ENCODE assay signal across 29 cellular contexts in genomic region chr7:29604052-29604451, GRCh38. TPM values are rescaled to one million over a fixed set of nuclear protein-coding genes. Genes with fewer than 3 reads are reported as not detected.
DNase-seq lines count a peak whose midpoint lies in the region; ATAC-seq, FAIRE-seq and TF ChIP-seq lines count a peak whose summit lies in the region.
"Had no signal": no experiment of that assay in that cellular context is flagged by ENCODE, and none has a peak within 500 bp of the region (broad histone marks: within the 10 kb centered on the region; RNA-seq: fewer than 3 reads in every experiment).

No MANE protein-coding gene starts in this region.

- TF ChIP-seq EP300 in HepG2 (IDR thresholded peaks at IDR 0.05; ENCODE audit: low read depth in 2 of 2, low read length in 2 of 2) (no peak), HepG2 (CRISPR knock-in tag; IDR thresholded peaks at IDR 0.05; ENCODE audit: borderline replicate concordance) (no peak), K562 (IDR thresholded peaks at IDR 0.05; ENCODE audit: low read length) (no peak)

- BruUV-seq in HepG2 (replicated peaks; lab: Mats Ljungman, UMichigan) (no TSS peak), IMR-90 (replicated peaks; lab: Mats Ljungman, UMichigan) (no TSS peak), K562 (replicated peaks; lab: Mats Ljungman, UMichigan) (no TSS peak), Calu3 (replicated peaks; lab: Mats Ljungman, UMichigan) (no TSS peak)

- H3K14ac ChIP-seq in IMR-90 (replicated peaks; ENCODE audit: low read depth, low read length), result no peak overlapping the region

- H3K9me3 ChIP-seq in HepG2 (ENCODE audit: low read length) (no peaks in the 10 kb centered on the region), right lobe of liver (no peaks in the 10 kb centered on the region), IMR-90 (ENCODE audit: control insufficient read depth, insufficient read depth, low read length) (no peaks in the 10 kb centered on the region), K562 (replicated peaks; ENCODE audit: control insufficient read depth, insufficient read depth, low read depth, low read length) (no peaks in the 10 kb centered on the region), Peyer's patch (no peaks in the 10 kb centered on the region)
- H3K9me3 ChIP-seq: BE2C, BLaER1 had no signal

- 71% methylated on average over 3 of the region's 3 CpGs for whole genome bisulfite sequencing in HepG2 (ENCODE audit: low lambda C conversion rate)
- WGBS in right lobe of liver (ENCODE audit: insufficient coverage, low coverage, low lambda C conversion rate, missing lambda C conversion rate), result 95% methylated on average over 3 of the region's 3 CpGs
- no CpG with 5 or more reads among the region's 3 CpGs for WGBS in IMR-90 (ENCODE audit: extremely low coverage in 2 of 2, insufficient read length in 1 of 2), 2 experiments
- WGBS in K562 (ENCODE audit: insufficient coverage, low coverage, missing lambda C conversion rate), result 56% methylated on average over 3 of the region's 3 CpGs

- no peak overlapping the region for H4K91ac ChIP-seq in IMR-90 (ENCODE audit: insufficient read depth, low read depth, low read length)

- H3K9ac ChIP-seq in HepG2 (ENCODE audit: insufficient read depth, low read depth, low read length) (no peak overlapping the region), IMR-90 (ENCODE audit: low read depth, low read length) (no peak overlapping the region), K562 (ENCODE audit: insufficient read depth in 1 of 2, low read depth in 2 of 2, low read length in 2 of 2) (no peak overlapping the region)
- H3K9ac ChIP-seq: BLaER1 had no signal

- H2BK120ac ChIP-seq in IMR-90 (ENCODE audit: low read depth, low read length), result no peak overlapping the region

- no peak overlapping the region for H3K27ac Mint-ChIP-seq in Calu3 (ENCODE audit: unreplicated experiment)
- H3K27ac Mint-ChIP-seq: CD14-positive monocyte; CD4-positive, alpha-beta memory T cell; CD4-positive, CD25-positive, alpha-beta regulatory T cell; CD8-positive, alpha-beta memory T cell had no signal

- no peaks in the 10 kb centered on the region for H3K79me1 ChIP-seq in IMR-90 (ENCODE audit: low read depth in 1 of 2, low read length in 2 of 2)

- H3K4me3 Mint-ChIP-seq in Calu3 (ENCODE audit: low read depth, unreplicated experiment), result no peak overlapping the region
- H3K4me3 Mint-ChIP-seq: CD14-positive monocyte; CD4-positive, alpha-beta memory T cell; CD4-positive, CD25-positive, alpha-beta regulatory T cell; CD8-positive, alpha-beta memory T cell had no signal

- no peak overlapping the region for H2BK5ac ChIP-seq in IMR-90 (ENCODE audit: low read depth, low read length, poor library complexity, severe bottlenecking)

- H3K56ac ChIP-seq in IMR-90 (ENCODE audit: extremely low read depth, insufficient read depth, low read length), result no peak overlapping the region

- no peaks in the 10 kb centered on the region for H3K79me2 ChIP-seq in HepG2 (ENCODE audit: insufficient read depth, low read length)
- no peaks in the 10 kb centered on the region for H3K79me2 ChIP-seq in K562 (ENCODE audit: control insufficient read depth, insufficient read depth, low read length)

- H3K36me3 Mint-ChIP-seq in Calu3 (ENCODE audit: insufficient read depth, unreplicated experiment), result peaks cover 9% of the 10 kb centered on the region
- H3K36me3 Mint-ChIP-seq: CD14-positive monocyte; CD4-positive, alpha-beta memory T cell; CD4-positive, CD25-positive, alpha-beta regulatory T cell; CD8-positive, alpha-beta memory T cell had no signal

- H3K4me3 ChIP-seq in HepG2 (replicated peaks in 1 of 3; ENCODE audit: insufficient read depth in 1 of 3, low read depth in 2 of 3, low read length in 3 of 3) (no peak overlapping the region), right lobe of liver (no peak overlapping the region), IMR-90 (ENCODE audit: insufficient read depth, low read depth, low read length) (no peak overlapping the region), K562 (no peak overlapping the region), Peyer's patch (no peak overlapping the region)
- H3K4me3 ChIP-seq: BLaER1, GM12878 had no signal

- H2AK9ac ChIP-seq in IMR-90 (replicated peaks; ENCODE audit: low read depth, low read length, poor library complexity), result no peak overlapping the region

- H4K5ac ChIP-seq in IMR-90 (ENCODE audit: low read depth, low read length), result no peak overlapping the region

- TF ChIP-seq CTCF in HepG2 (CRISPR knock-in tag; IDR thresholded peaks at IDR 0.05) (no peak), right lobe of liver (IDR thresholded peaks at IDR 0.05) (no peak), IMR-90 (conservative IDR thresholded peaks at IDR 0.05; ENCODE audit: low read depth, low read length) (no peak), K562 (IDR thresholded peaks at IDR 0.05 in 2 of 3, conservative IDR thresholded peaks at IDR 0.05 in 1 of 3; ENCODE audit: insufficient read depth in 2 of 3, low read depth in 1 of 3, low read length in 3 of 3) (no peak), Peyer's patch (IDR thresholded peaks at IDR 0.05) (no peak), Calu3 (IDR thresholded peaks at IDR 0.05; ENCODE audit: unreplicated experiment) (no peak)

- TF ChIP-seq RAD21 in HepG2 (CRISPR knock-in tag; IDR thresholded peaks at IDR 0.05) (no peak), IMR-90 (IDR thresholded peaks at IDR 0.05; ENCODE audit: low read length) (no peak), K562 (CRISPR knock-in tag; conservative IDR thresholded peaks at IDR 0.05 in 1 of 2, IDR thresholded peaks at IDR 0.05 in 1 of 2) (no peak)

- H3K9me1 ChIP-seq in IMR-90 (ENCODE audit: insufficient read depth, low read length), result no peaks in the 10 kb centered on the region
- no peaks in the 10 kb centered on the region for H3K9me1 ChIP-seq in K562 (ENCODE audit: control insufficient read depth, insufficient read depth, low read length)

- no peak overlapping the region for H3K18ac ChIP-seq in IMR-90 (ENCODE audit: low read depth, low read length)

- H3K4me2 ChIP-seq in HepG2 (ENCODE audit: low read depth, low read length) (no peak overlapping the region), IMR-90 (ENCODE audit: low read depth, low read length) (no peak overlapping the region), K562 (ENCODE audit: insufficient read depth, low read length) (no peak overlapping the region)
- H3K4me2 ChIP-seq: BLaER1 had no signal

- H3K27ac ChIP-seq in HepG2 (ENCODE audit: extremely low read length, insufficient read depth, low read length), result no peak overlapping the region
- no peak overlapping the region for H3K27ac ChIP-seq in right lobe of liver
- H3K27ac ChIP-seq in IMR-90 (ENCODE audit: insufficient read depth, low read length), result no peak overlapping the region
- no peak overlapping the region for H3K27ac ChIP-seq in K562 (ENCODE audit: extremely low read depth, low read depth, low read length)
- no peak overlapping the region for H3K27ac ChIP-seq in Peyer's patch
- H3K27ac ChIP-seq: 22Rv1, BLaER1 had no signal

- no peak overlapping the region for H2BK20ac ChIP-seq in IMR-90 (ENCODE audit: low read depth, low read length)

- no peak overlapping the region for H4K8ac ChIP-seq in IMR-90 (ENCODE audit: low read depth in 2 of 2, low read length in 2 of 2)

- POLR2A ChIA-PET in HepG2 (lab: Yijun Ruan, JAX) (no interaction called here), IMR-90 (lab: Charles Lee; ENCODE audit: unreplicated experiment) (no interaction called here), K562 (lab: Yijun Ruan, JAX) (no interaction called here)

- H2AK5ac ChIP-seq in IMR-90 (ENCODE audit: low read depth, low read length), result no peak overlapping the region

- H2BK15ac ChIP-seq in IMR-90 (ENCODE audit: low read depth, low read length), result no peak overlapping the region

- intact Hi-C loops in HepG2 (cut with micrococcal nuclease; ENCODE audit: unreplicated experiment), result no loop called here
- intact Hi-C loops in right lobe of liver (cut with DNase I), result no loop called here
- intact Hi-C loops in IMR-90 (cut with micrococcal nuclease), result loop anchor here (5.0 kb wide), 1 partner anchor 1372 kb away; no protein-coding TSS in a partner anchor
- intact Hi-C loops in K562 (cut with micrococcal nuclease), result no loop called here
- intact Hi-C loops in Calu3 (cut with micrococcal nuclease; ENCODE audit: unreplicated experiment), result loop anchor here (10.0 kb wide), 1 partner anchor 679 kb away; no protein-coding TSS in a partner anchor

- no peaks in the 10 kb centered on the region for H3K36me3 ChIP-seq in HepG2 (replicated peaks in 1 of 2; ENCODE audit: control insufficient read depth in 1 of 2, insufficient read depth in 2 of 2, low read length in 2 of 2)
- no peaks in the 10 kb centered on the region for H3K36me3 ChIP-seq in right lobe of liver
- H3K36me3 ChIP-seq in IMR-90 (ENCODE audit: control insufficient read depth, insufficient read depth, low read length), result no peaks in the 10 kb centered on the region
- H3K36me3 ChIP-seq in K562 (ENCODE audit: control insufficient read depth, insufficient read depth, low read length), result no peaks in the 10 kb centered on the region
- no peaks in the 10 kb centered on the region for H3K36me3 ChIP-seq in Peyer's patch
- H3K36me3 ChIP-seq: BE2C, BLaER1 had no signal

- H2AFZ ChIP-seq in HepG2 (ENCODE audit: low read length) (no peak overlapping the region), IMR-90 (replicated peaks; ENCODE audit: low read length, poor library complexity) (no peak overlapping the region), K562 (ENCODE audit: low read depth, low read length) (no peak overlapping the region)

- H3K27me3 ChIP-seq in HepG2 (ENCODE audit: control insufficient read depth in 1 of 2, insufficient read depth in 2 of 2, low read length in 2 of 2), result no peaks in the 10 kb centered on the region
- no peaks in the 10 kb centered on the region for H3K27me3 ChIP-seq in right lobe of liver
- no peaks in the 10 kb centered on the region for H3K27me3 ChIP-seq in IMR-90 (ENCODE audit: control insufficient read depth, insufficient read depth, low read length)
- no peaks in the 10 kb centered on the region for H3K27me3 ChIP-seq in K562 (ENCODE audit: control insufficient read depth in 2 of 2, insufficient read depth in 2 of 2, low read length in 2 of 2)
- H3K27me3 ChIP-seq in Peyer's patch, result no peaks in the 10 kb centered on the region
- H3K27me3 ChIP-seq: BE2C, BLaER1 had no signal

- H3K27me3 Mint-ChIP-seq in Calu3 (ENCODE audit: unreplicated experiment), result no peaks in the 10 kb centered on the region

- FAIRE-seq in HepG2 (lab: Jason Lieb, UNC) (no peak), K562 (lab: Jason Lieb, UNC) (no peak)
- FAIRE-seq: GM12878, GM12892, GM18507 had no signal

- DNase-seq in HepG2 (ENCODE audit: low spot score) (no peak), right lobe of liver (no peak), IMR-90 (no peak), K562 (ENCODE audit: extremely low read depth in 1 of 4, low spot score in 3 of 4) (no peak), Peyer's patch (no peak), Calu3 (no peak)
- DNase-seq: ACHN; BE2C; C1 segment of cervical spinal cord; CD4-positive, alpha-beta memory T cell; CD4-positive, CD25-positive, alpha-beta regulatory T cell; CD8-positive, alpha-beta memory T cell; COR-L47; DMS 273 treated with DMSO at 0.1 percent for 48 hours; DMS153; DMS53; DMS79; DND-41; EL; GDM1 had no signal

- no peak for TF ChIP-seq POLR2A in HepG2 (IDR thresholded peaks at IDR 0.05; ENCODE audit: insufficient read depth in 1 of 2, low read depth in 2 of 2, low read length in 2 of 2)
- no peak for TF ChIP-seq POLR2A in right lobe of liver (IDR thresholded peaks at IDR 0.05)
- no peak for TF ChIP-seq POLR2A in IMR-90 (IDR thresholded peaks at IDR 0.05; ENCODE audit: low read depth, low read length)
- no peak for TF ChIP-seq POLR2A in K562 (conservative IDR thresholded peaks at IDR 0.05)
- no peak for TF ChIP-seq POLR2A in Peyer's patch (IDR thresholded peaks at IDR 0.05)

- H3K4me1 Mint-ChIP-seq in Calu3 (ENCODE audit: low read depth, unreplicated experiment), result peaks cover 36% of the 10 kb centered on the region
- H3K4me1 Mint-ChIP-seq: CD4-positive, alpha-beta memory T cell; CD4-positive, CD25-positive, alpha-beta regulatory T cell; CD8-positive, alpha-beta memory T cell had no signal

- H3K4ac ChIP-seq in IMR-90 (ENCODE audit: low read depth, low read length), result no peak overlapping the region

- H3K4me1 ChIP-seq in HepG2 (ENCODE audit: insufficient read depth, low read length) (peaks cover 22% of the 10 kb centered on the region), right lobe of liver (no peaks in the 10 kb centered on the region), IMR-90 (ENCODE audit: control insufficient read depth, insufficient read depth, low read length) (no peaks in the 10 kb centered on the region), K562 (replicated peaks in 1 of 2; ENCODE audit: control insufficient read depth in 2 of 2, insufficient read depth in 2 of 2, low read length in 2 of 2) (peaks cover 11 to 32% of the 10 kb centered on the region in 2 experiments; a peak in 4 of 5 replicates), Peyer's patch (peaks cover 0 to 31% (median 1%) of the 10 kb centered on the region in 4 donors)
- H3K4me1 ChIP-seq: BE2C, BLaER1 had no signal

- ATAC-seq in HepG2 (no peak), right lobe of liver (no peak), IMR-90 (ENCODE audit: low read depth) (no peak), K562 (no peak)
- ATAC-seq: GM12878 had no signal

- in situ Hi-C loops in HepG2 (cut with HindIII; ENCODE audit: extremely low pct_ligation_motif_present, low pct_unique_long_range_greater_than_20kb), result no loop called here
- in situ Hi-C loops in IMR-90 (cut with MboI; ENCODE audit: low sequenced_read_pairs), result no loop called here
- in situ Hi-C loops in K562 (cut with MboI), result no loop called here

- H4K20me1 ChIP-seq in HepG2 (ENCODE audit: insufficient read depth, low read length) (no peaks in the 10 kb centered on the region), IMR-90 (ENCODE audit: insufficient read depth, low read length) (no peaks in the 10 kb centered on the region), K562 (replicated peaks; ENCODE audit: control insufficient read depth, insufficient read depth, low read length) (no peaks in the 10 kb centered on the region; the same call in 1 of the 2 replicates)
- H4K20me1 ChIP-seq: BLaER1 had no signal

- CTCF ChIA-PET in HepG2 (lab: Yijun Ruan, JAX; ENCODE audit: low intra/inter-chr PET ratio, low total read pairs) (no interaction called here), IMR-90 (lab: Yijun Ruan, JAX) (interaction anchor here (0.7 kb wide), 1 partner anchor 9 kb away, joined by 3 read pairs; no protein-coding TSS in a partner anchor), K562 (lab: Yijun Ruan, JAX; ENCODE audit: low intra/inter-chr PET ratio) (no interaction called here), Calu3 (lab: Charles Lee) (no interaction called here)

- dilution Hi-C loops in IMR-90 (cut with HindIII; ENCODE audit: low sequenced_read_pairs, unreplicated experiment), result no loop called here

- peaks cover 3% of the 10 kb centered on the region for H3K9me3 Mint-ChIP-seq in Calu3 (ENCODE audit: low read depth, unreplicated experiment)

- no peak overlapping the region for H3K23ac ChIP-seq in IMR-90 (ENCODE audit: low read depth, low read length)

RNA-seq across cellular contexts. Expression of gene PRR15, which starts 40.4 kb away (rescaled TPM):
- total RNA-seq in HepG2 (2016; rRNA removed; fragmentation: Illumina TruSeq; extraction: Trizol) (6.2 and 7.8 TPM in 2 replicates), right lobe of liver (1 to 10 TPM in 1 of 6 experiments, under 1 TPM in 2, not detected in 3; 0.18 to 1.3 (median 0.42) TPM), IMR-90 (2012; rRNA removed) (not detected in 2 replicates), K562 (2014; rRNA removed) (not detected in 2 replicates), K562 (2014; rRNA removed; fragmentation: Illumina TruSeq; extraction: Trizol) (not detected in 2 replicates), K562 (2015; rRNA removed; fragmentation: Illumina TruSeq; extraction: Trizol) (not detected in 2 replicates), K562 (2021) (not detected in 2 replicates), Peyer's patch (100 to 1,000 TPM in 3 of 4 donors, 10 to 100 TPM in 1; 23.1 to 242 (median 145) TPM), Calu3 (2022) (76.1 and 111 TPM in 2 replicates)
- total RNA-seq in HepG2 (2016; cell fraction: cytosol; rRNA removed; fragmentation: Illumina TruSeq; extraction: Trizol; ENCODE audit: low read depth), result 2.9 and 3.6 TPM in 2 replicates
- 4.6 and 9.4 TPM in 2 replicates for total RNA-seq in HepG2 (2016; cell fraction: insoluble cytoplasmic fraction; rRNA removed; fragmentation: Illumina TruSeq; extraction: Trizol)
- 7.8 and 8.3 TPM in 2 replicates for total RNA-seq in HepG2 (2016; cell fraction: membrane; rRNA removed; fragmentation: Illumina TruSeq; extraction: Trizol)
- 7.4 and 7.9 TPM in 2 replicates for total RNA-seq in HepG2 (2016; cell fraction: nucleus; rRNA removed; fragmentation: Illumina TruSeq; extraction: Trizol)
- polyA plus RNA-seq in HepG2 (2011; rRNA removed) (2.3 and 3.2 TPM in 2 replicates), IMR-90 (2012; rRNA removed) (not detected in 2 replicates), K562 (2011; rRNA removed) (not detected in 2 replicates), K562 (2014; fragmentation: Illumina TruSeq; extraction: Trizol) (not detected in 2 replicates), K562 (2014; fragmentation: Nextera tagmentation; extraction: Ambion mirVana) (not detected), K562 (2014; rRNA removed) (not detected in 2 replicates)
- 2.9 and 3.1 TPM in 2 replicates for polyA plus RNA-seq in HepG2 (2011; cell fraction: cytosol; rRNA removed)
- polyA plus RNA-seq in HepG2 (2011; cell fraction: nucleus; rRNA removed), result 2.3 and 3.0 TPM in 2 replicates
- polyA plus RNA-seq in HepG2 (2012), result 2.8 and 3.6 TPM in 2 replicates
- 2.1 and 2.9 TPM in 2 replicates for polyA plus RNA-seq in HepG2 (2016; cell fraction: cytosol; fragmentation: Illumina TruSeq; extraction: Trizol; ENCODE audit: low read depth)
- 8.8 and 9.5 TPM in 2 replicates for polyA plus RNA-seq in HepG2 (2016; cell fraction: insoluble cytoplasmic fraction; fragmentation: Illumina TruSeq; extraction: Trizol; ENCODE audit: low read depth)
- polyA plus RNA-seq in HepG2 (2016; cell fraction: membrane; fragmentation: Illumina TruSeq; extraction: Trizol; ENCODE audit: low read depth), result 6.8 and 6.9 TPM in 2 replicates
- polyA plus RNA-seq in HepG2 (2016; cell fraction: nucleus; fragmentation: Illumina TruSeq; extraction: Trizol; ENCODE audit: insufficient read depth, low read depth), result 11.5 and 13.0 TPM in 2 replicates
- 0.19 and 2.5 TPM in 2 replicates for polyA minus RNA-seq in HepG2 (2011; rRNA and poly(A)+ RNA removed; ENCODE audit: low replicate concordance)
- polyA minus RNA-seq in HepG2 (2011; cell fraction: cytosol; rRNA and poly(A)+ RNA removed), result 2.4 and 2.6 TPM in 2 replicates
- polyA minus RNA-seq in HepG2 (2011; cell fraction: nucleus; rRNA and poly(A)+ RNA removed), result 2.4 and 2.8 TPM in 2 replicates
- polyA plus RNA-seq in IMR-90 (2012; cell fraction: cytosol; rRNA removed), result not detected in 2 replicates
- not detected in 2 replicates for polyA plus RNA-seq in IMR-90 (2012; cell fraction: nucleus; rRNA removed; ENCODE audit: low replicate concordance)
- not detected in 2 replicates for total RNA-seq in K562 (2011; cell fraction: chromatin; rRNA removed; ENCODE audit: low replicate concordance)
- not detected in 2 replicates for total RNA-seq in K562 (2011; cell fraction: nucleolus; rRNA removed)
- total RNA-seq in K562 (2011; cell fraction: nucleoplasm; rRNA removed), result not detected in 2 replicates
- not detected in 2 replicates for polyA plus RNA-seq in K562 (2011; cell fraction: cytosol; rRNA removed)
- not detected in 2 replicates for polyA plus RNA-seq in K562 (2011; cell fraction: nucleus; rRNA removed)
- polyA plus RNA-seq in K562 (2012), result not detected in 2 replicates
- not detected in 2 replicates for polyA minus RNA-seq in K562 (2011; rRNA and poly(A)+ RNA removed)
- polyA minus RNA-seq in K562 (2011; cell fraction: cytosol; rRNA and poly(A)+ RNA removed), result not detected in 2 replicates
- polyA minus RNA-seq in K562 (2011; cell fraction: nucleus; rRNA and poly(A)+ RNA removed), result not detected in 2 replicates
- total RNA-seq: A172; CD4-positive, alpha-beta memory T cell; CD4-positive, CD25-positive, alpha-beta regulatory T cell; CD8-positive, alpha-beta memory T cell; G401; GM12878 had no signal
- polyA plus RNA-seq: AG04450; CD14-positive monocyte; CD4-positive, alpha-beta memory T cell; CD4-positive, CD25-positive, alpha-beta regulatory T cell; CD8-positive, alpha-beta memory T cell; GM12878 had no signal

Comparison
In these comparisons a context has a peak if more than half of its experiments do, and no peak if none do; other contexts are left out.
1. intact Hi-C loops: an anchor here in IMR-90 (5.0 kb wide) and Calu3 (10.0 kb wide); none called in HepG2, right lobe of liver and K562.
2. Of the 241 proteins assayed by ChIP-seq in both HepG2 and K562: peak only in HepG2: MAFK; only in K562: MAFG; in both: MAFF; in neither: 238.